25 cellular contexts compared by ENCODE assay signal in genomic region chr16:22751685-22752084, GRCh38.
DNase-seq lines count a peak whose midpoint lies in the region; FAIRE-seq and TF ChIP-seq lines count a peak whose summit lies in the region.
"Had no signal": no experiment of that assay in that cellular context is flagged by ENCODE, and none has a peak within 500 bp of the region (broad histone marks: within the 10 kb centered on the region; RNA-seq: fewer than 3 reads in every experiment).

No MANE protein-coding gene starts in this region.

- no peak overlapping the region for H3K4me3 Mint-ChIP-seq in nephron progenitor cell
- H3K4me3 Mint-ChIP-seq: B cell; CD4-positive, CD25-positive, alpha-beta regulatory T cell; CD8-positive, alpha-beta T cell; HFFc6 had no signal

- WGBS in smooth muscle cell (ENCODE audit: low lambda C conversion rate), result 80% methylated on average over 2 of the region's 2 CpGs

- no peaks in the 10 kb centered on the region for H3F3A ChIP-seq in smooth muscle cell (ENCODE audit: low read depth)

- no peak overlapping the region for H3K4me2 ChIP-seq in smooth muscle cell
- H3K4me2 ChIP-seq: BLaER1 had no signal

- H3K9ac ChIP-seq in smooth muscle cell (ENCODE audit: low read depth), result no peak overlapping the region
- H3K9ac ChIP-seq: BLaER1 had no signal

- peaks cover 32% of the 10 kb centered on the region for H3K27me3 Mint-ChIP-seq in nephron progenitor cell (ENCODE audit: low read depth, poor library complexity)

- no peak overlapping the region for H2AFZ ChIP-seq in smooth muscle cell (ENCODE audit: low read depth)

- no peak overlapping the region for H3K4me3 ChIP-seq in smooth muscle cell
- H3K4me3 ChIP-seq: BLaER1, GM12878, HAP-1 had no signal

- TF ChIP-seq CTCF in nephron progenitor cell (IDR thresholded peaks at IDR 0.05), result no peak
- no peak for TF ChIP-seq CTCF in smooth muscle cell (IDR thresholded peaks at IDR 0.05; ENCODE audit: borderline replicate concordance, insufficient read depth, poor library complexity, severe bottlenecking)

- H3K27ac Mint-ChIP-seq in nephron progenitor cell, result no peak overlapping the region
- H3K27ac Mint-ChIP-seq: B cell; CD4-positive, CD25-positive, alpha-beta regulatory T cell; CD8-positive, alpha-beta T cell; HFFc6 had no signal

- DNase-seq in D341Med (ENCODE audit: low spot score) (peak; percentile 48), NCI-H82 (lab: John Stamatoyannopoulos, UW) (peak; percentile 94), inferior parietal cortex (ENCODE audit: extremely low spot score) (peak; percentile 29), occipital lobe (lab: John Stamatoyannopoulos, UW) (peak; percentile 15), NK-92 (lab: John Stamatoyannopoulos, UW; ENCODE audit: unreplicated experiment) (no peak), nephron progenitor cell (no peak), smooth muscle cell (lab: John Stamatoyannopoulos, UW; ENCODE audit: unreplicated experiment) (no peak), GM19239 (ENCODE audit: insufficient read length, low spot score) (no peak)
- DNase-seq: Caco-2; CD4-positive, CD25-positive, alpha-beta regulatory T cell; CD8-positive, alpha-beta T cell; DMS 273 treated with DMSO at 0.1 percent for 48 hours; DMS79; EL; GDM1; GOT3; HFFc6 had no signal

- H3K9me3 ChIP-seq in smooth muscle cell (replicated peaks; ENCODE audit: low read depth), result no peaks in the 10 kb centered on the region
- H3K9me3 ChIP-seq: Caco-2, HAP-1 had no signal

- H3K27me3 ChIP-seq in smooth muscle cell (ENCODE audit: low read depth), result peaks cover 17% of the 10 kb centered on the region
- H3K27me3 ChIP-seq: BLaER1 had no signal

- H3K36me3 ChIP-seq in smooth muscle cell (ENCODE audit: low read depth), result no peaks in the 10 kb centered on the region
- H3K36me3 ChIP-seq: BLaER1, HAP-1 had no signal

- no peaks in the 10 kb centered on the region for H3K9me3 Mint-ChIP-seq in nephron progenitor cell
- H3K9me3 Mint-ChIP-seq: CD8-positive, alpha-beta T cell; HFFc6 had no signal

- no peak for FAIRE-seq in GM19239 (lab: Jason Lieb, UNC)
- FAIRE-seq: D721Med, GM12878, GM18507, H54 had no signal

- no peak overlapping the region for H3K27ac ChIP-seq in smooth muscle cell (ENCODE audit: low read depth)
- H3K27ac ChIP-seq: BLaER1, C4-2B had no signal

- no peaks in the 10 kb centered on the region for H3K79me2 ChIP-seq in smooth muscle cell (ENCODE audit: low read depth)

- H4K20me1 ChIP-seq in smooth muscle cell (ENCODE audit: low read depth), result no peaks in the 10 kb centered on the region
- H4K20me1 ChIP-seq: BLaER1 had no signal

- no peaks in the 10 kb centered on the region for H3K4me1 ChIP-seq in smooth muscle cell (ENCODE audit: low read depth)
- H3K4me1 ChIP-seq: BLaER1, Caco-2, HAP-1 had no signal

- no peaks in the 10 kb centered on the region for H3K4me1 Mint-ChIP-seq in nephron progenitor cell
- H3K4me1 Mint-ChIP-seq: B cell; CD4-positive, CD25-positive, alpha-beta regulatory T cell had no signal

- no peaks in the 10 kb centered on the region for H3K36me3 Mint-ChIP-seq in nephron progenitor cell (ENCODE audit: low read depth)
- H3K36me3 Mint-ChIP-seq: CD4-positive, CD25-positive, alpha-beta regulatory T cell; CD8-positive, alpha-beta T cell had no signal

Comparison
In these comparisons a context has a peak if more than half of its experiments do, and no peak if none do; other contexts are left out.
1. DNase-seq: peak in D341Med (single experiment), NCI-H82 (single experiment), inferior parietal cortex (single experiment) and occipital lobe (single experiment); none in NK-92 (single experiment), nephron progenitor cell (single experiment), smooth muscle cell (single experiment) and GM19239 (single experiment).